Comparison of ENCODE assay signal across 16 cellular contexts in the genomic region with DNA sequence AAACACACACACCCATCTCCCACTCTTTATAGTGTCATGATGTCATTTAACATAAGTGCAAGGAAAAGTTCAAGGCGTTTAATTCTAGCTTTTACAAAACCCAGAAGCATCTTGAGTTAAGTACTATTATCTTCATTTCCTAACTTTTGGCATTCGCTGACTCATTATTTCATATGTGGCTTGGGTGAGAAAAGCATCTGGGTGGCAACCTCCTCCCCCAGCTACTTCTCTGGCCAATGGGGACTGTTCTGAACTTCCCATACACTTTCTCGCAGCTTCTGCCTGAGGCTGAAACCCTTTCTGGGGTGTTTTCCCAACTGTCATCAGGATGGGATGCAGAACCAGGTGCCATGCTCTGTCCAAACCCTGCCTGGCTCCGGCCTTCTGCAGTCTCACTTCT. TPM values are rescaled to one million over a fixed set of nuclear protein-coding genes. Genes with fewer than 3 reads are reported as not detected.
DNase-seq lines count a peak whose midpoint lies in the region; ATAC-seq, FAIRE-seq and TF ChIP-seq lines count a peak whose summit lies in the region.
"Had no signal": no experiment of that assay in that cellular context is flagged by ENCODE, and none has a peak within 500 bp of the region (broad histone marks: within the 10 kb centered on the region; RNA-seq: fewer than 3 reads in every experiment).

No MANE protein-coding gene starts in this region.

- peaks cover 18% of the 10 kb centered on the region for H3K27me3 Mint-ChIP-seq in nephron (ENCODE audit: low read depth)

- no peak overlapping the region for H3K4me3 ChIP-seq in choroid plexus epithelial cell (ENCODE audit: low read depth, low read length)
- H3K4me3 ChIP-seq: lower lobe of right lung, Peyer's patch had no signal

- no peak for DNase-seq in GM12892 (ENCODE audit: insufficient read length)
- DNase-seq in RKO (ENCODE audit: low spot score), result peak; percentile 44
- DNase-seq in choroid plexus epithelial cell (ENCODE audit: low read depth), result peak; percentile 79
- no peak for DNase-seq in C1 segment of cervical spinal cord (lab: John Stamatoyannopoulos, UW)
- no peak for DNase-seq in NCI-H2029 (lab: John Stamatoyannopoulos, UW)
- no peak for DNase-seq in activated naive CD4-positive, alpha-beta T cell treated with anti-CD3 and anti-CD28 coated beads, Interleukin-2, amount 50 U/mL, for 16 hours
- DNase-seq: activated B cell treated with CpG ODN at 0.5 μM for 24 hours; lower lobe of right lung; NCI-H187; Peyer's patch; posterior cingulate gyrus; stimulated activated CD4-positive, alpha-beta T cell treated with anti-CD3 and anti-CD28 coated beads, Interleukin-2, amount 100 ng/mL, for 48 hours had no signal

- H3K36me3 Mint-ChIP-seq in nephron (ENCODE audit: low read depth), result no peaks in the 10 kb centered on the region

- no peak overlapping the region for H3K27ac Mint-ChIP-seq in nephron
- H3K27ac Mint-ChIP-seq: activated B cell treated with CpG ODN at 0.5 μM for 24 hours; activated T-helper 2 cell treated with anti-CD3 and anti-CD28 coated beads, Interferon-gamma antibody, Interleukin-2, Interleukin-4, amounts not matched to agents 10 μg/mL and 5 μg/mL and 100 μg/mL, durations not matched to agents 14 hours and 24 hours and 36 hours had no signal

- peak; percentile 44 for FAIRE-seq in GM12892 (lab: Jason Lieb, UNC)
- FAIRE-seq: HTR-8/SVneo had no signal

- TF ChIP-seq POLR2A in GM12892 (IDR thresholded peaks at IDR 0.05; ENCODE audit: low read depth, low read length), result no peak

- TF ChIP-seq CTCF in choroid plexus epithelial cell (conservative IDR thresholded peaks at IDR 0.05; ENCODE audit: low read depth, low read length) (no peak), nephron (IDR thresholded peaks at IDR 0.05; ENCODE audit: unreplicated experiment in 3 of 3) (no peak)

- peaks cover 13% of the 10 kb centered on the region for H3K4me1 Mint-ChIP-seq in nephron

- peak overlapping the region in 2 of 3 experiments; percentile 3 to 18 for H3K4me3 Mint-ChIP-seq in nephron
- H3K4me3 Mint-ChIP-seq: activated B cell treated with CpG ODN at 0.5 μM for 24 hours had no signal

- H3K9me3 Mint-ChIP-seq in nephron, result no peaks in the 10 kb centered on the region
- H3K9me3 Mint-ChIP-seq: activated B cell treated with CpG ODN at 0.5 μM for 24 hours; activated T-helper 2 cell treated with anti-CD3 and anti-CD28 coated beads, Interferon-gamma antibody, Interleukin-2, Interleukin-4, amounts not matched to agents 10 μg/mL and 5 μg/mL and 100 μg/mL, durations not matched to agents 14 hours and 24 hours and 36 hours had no signal

- ATAC-seq in GM19395 (IDR thresholded peaks at IDR 0.05; ENCODE audit: unreplicated experiment), result no peak
- ATAC-seq: lower lobe of right lung had no signal

RNA-seq across cellular contexts. Expression of a gene that starts 2.8 kb away (rescaled TPM):
- polyA plus RNA-seq in GM12892 (2012; ENCODE audit: missing spikeins), result 43.0 TPM

RNA-seq across cellular contexts. Expression of a gene that starts 48.3 kb away (rescaled TPM):
- 121 TPM for polyA plus RNA-seq in GM12892 (2012; ENCODE audit: missing spikeins)

Comparison
In these comparisons a context has a peak if more than half of its experiments do, and no peak if none do; other contexts are left out.
1. DNase-seq: peak in RKO (single experiment) and choroid plexus epithelial cell (single experiment); none in GM12892 (single experiment), C1 segment of cervical spinal cord (0 of 14), NCI-H2029 (single experiment) and activated naive CD4-positive, alpha-beta T cell treated with anti-CD3 and anti-CD28 coated beads, Interleukin-2, amount 50 U/mL, for 16 hours (single experiment).